ENCODE assay signal across 16 cellular contexts in the genomic region with DNA sequence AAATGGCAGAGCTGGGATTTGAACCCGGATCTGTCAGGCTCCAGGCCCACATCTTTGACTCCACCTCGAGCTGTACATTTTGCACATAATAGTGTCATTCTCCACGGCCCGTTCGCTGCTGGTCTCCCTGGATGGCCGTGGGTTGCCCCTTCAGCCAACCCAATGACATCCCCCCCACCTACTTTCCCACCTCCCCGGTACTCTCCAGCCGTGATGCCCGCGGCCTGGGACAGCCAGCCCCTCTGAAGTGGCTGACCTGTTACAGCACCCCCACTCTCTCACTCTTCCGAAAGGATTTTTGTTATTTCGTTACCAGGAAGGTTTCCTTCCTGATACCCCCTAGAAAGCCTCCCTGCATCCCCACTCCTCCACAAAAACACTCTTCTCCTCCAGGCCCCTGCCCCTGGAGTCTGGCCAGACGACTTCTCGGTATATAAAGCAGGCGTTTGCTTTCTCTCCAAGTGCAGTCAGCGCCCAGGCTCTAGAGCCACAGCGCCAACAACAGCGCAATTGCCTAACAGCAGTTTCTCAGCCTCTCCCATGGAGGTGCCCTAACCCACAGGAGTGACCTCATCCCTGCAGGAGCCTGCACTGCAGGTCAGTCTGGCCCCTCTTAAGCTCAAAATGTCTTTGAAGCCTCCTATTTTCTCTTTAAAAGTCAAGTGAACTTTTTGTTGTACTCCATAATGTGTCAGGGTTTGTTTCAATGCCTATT. TPM values are rescaled to one million over a fixed set of nuclear protein-coding genes. Genes with fewer than 3 reads are reported as not detected.
DNase-seq lines count a peak whose midpoint lies in the region; ATAC-seq and TF ChIP-seq lines count a peak whose summit lies in the region.
"Had no signal": no experiment of that assay in that cellular context is flagged by ENCODE, and none has a peak within 500 bp of the region (broad histone marks: within the 10 kb centered on the region; RNA-seq: fewer than 3 reads in every experiment).

No MANE protein-coding gene starts in this region.

- H3K27ac Mint-ChIP-seq in activated CD8-positive, alpha-beta T cell treated with anti-CD3 and anti-CD28 coated beads, Interleukin-2, amount 10 ng/mL, durations not matched to agents 7 days and 5 days: no peak overlapping the region
- no peak overlapping the region for H3K27ac Mint-ChIP-seq in stimulated activated naive CD8-positive, alpha-beta T cell treated with anti-CD3 and anti-CD28 coated beads, Interleukin-15, amount 100 ng/mL, for 72 hours
- H3K27ac Mint-ChIP-seq: mesothelial cell of epicardium had no signal

- H3K27me3 ChIP-seq in cardiac muscle cell (peaks cover 7% of the 10 kb centered on the region), right atrium auricular region (no peaks in the 10 kb centered on the region), RWPE2 (ENCODE audit: insufficient read depth, poor library complexity, severe bottlenecking) (no peaks in the 10 kb centered on the region)
- H3K27me3 ChIP-seq: ovary had no signal

- H3K4me1 Mint-ChIP-seq in activated CD8-positive, alpha-beta T cell treated with anti-CD3 and anti-CD28 coated beads, Interleukin-2, amount 10 ng/mL, durations not matched to agents 7 days and 5 days (ENCODE audit: low read depth): no peaks in the 10 kb centered on the region
- peaks cover 7% of the 10 kb centered on the region for H3K4me1 Mint-ChIP-seq in stimulated activated naive CD8-positive, alpha-beta T cell treated with anti-CD3 and anti-CD28 coated beads, Interleukin-15, amount 100 ng/mL, for 72 hours
- H3K4me1 Mint-ChIP-seq: mesothelial cell of epicardium had no signal

- H3K36me3 ChIP-seq in cardiac muscle cell (no peaks in the 10 kb centered on the region), right atrium auricular region (no peaks in the 10 kb centered on the region), RWPE2 (ENCODE audit: low read depth) (no peaks in the 10 kb centered on the region)
- H3K36me3 ChIP-seq: ovary had no signal

- no peak overlapping the region for H3K4me3 ChIP-seq in cardiac muscle cell
- H3K4me3 ChIP-seq in right atrium auricular region: no peak overlapping the region
- no peak overlapping the region for H3K4me3 ChIP-seq in RWPE2 (ENCODE audit: severe bottlenecking)
- H3K4me3 ChIP-seq: ovary had no signal

- H3K27me3 Mint-ChIP-seq in activated CD8-positive, alpha-beta T cell treated with anti-CD3 and anti-CD28 coated beads, Interleukin-2, amount 10 ng/mL, durations not matched to agents 7 days and 5 days (ENCODE audit: low read depth): peaks cover 3% of the 10 kb centered on the region
- peaks cover 33% of the 10 kb centered on the region for H3K27me3 Mint-ChIP-seq in stimulated activated naive CD8-positive, alpha-beta T cell treated with anti-CD3 and anti-CD28 coated beads, Interleukin-15, amount 100 ng/mL, for 72 hours

- peak; percentile 22 to 57 for DNase-seq in cardiac muscle cell (ENCODE audit: low read depth in 1 of 2, low spot score in 1 of 2)
- DNase-seq in right atrium auricular region (ENCODE audit: low spot score): no peak
- DNase-seq in RWPE2 (ENCODE audit: low spot score): peak; percentile 19
- peak; percentile 87 for DNase-seq in islet precursor cell
- DNase-seq in stimulated activated CD4-positive, alpha-beta T cell treated with anti-CD3 and anti-CD28 coated beads, Interleukin-4, amount 100 ng/mL, for 1 hour: no peak
- no peak for DNase-seq in NOMO-1 treated with dmso at 0.1 percent for 144 hours (lab: John Stamatoyannopoulos, UW; ENCODE audit: unreplicated experiment)
- no peak for DNase-seq in activated CD8-positive, alpha-beta T cell treated with anti-CD3 and anti-CD28 coated beads, Interleukin-2, amount 10 ng/mL, durations not matched to agents 7 days and 5 days
- DNase-seq in stimulated activated naive CD8-positive, alpha-beta T cell treated with anti-CD3 and anti-CD28 coated beads, Interleukin-15, amount 100 ng/mL, for 72 hours: no peak
- DNase-seq: activated CD4-positive, alpha-beta T cell treated with anti-CD3 and anti-CD28 coated beads for 4 hours; NCI-H446 treated with DMSO at 0.1 percent for 48 hours; ovary; stimulated activated CD4-positive, alpha-beta T cell treated with anti-CD3 and anti-CD28 coated beads, Interleukin-12 subunit alpha, Interleukin-12 subunit beta, amount 100 ng/mL, for 4 hours; T-helper 2 cell had no signal

- H3K36me3 Mint-ChIP-seq in activated CD8-positive, alpha-beta T cell treated with anti-CD3 and anti-CD28 coated beads, Interleukin-2, amount 10 ng/mL, durations not matched to agents 7 days and 5 days (ENCODE audit: low read depth): no peaks in the 10 kb centered on the region
- H3K36me3 Mint-ChIP-seq: mesothelial cell of epicardium had no signal

- POLR2A ChIA-PET in activated CD8-positive, alpha-beta T cell treated with anti-CD3 and anti-CD28 coated beads, Interleukin-2, amount 10 ng/mL, durations not matched to agents 7 days and 5 days (lab: Charles Lee): no interaction called here

- no peaks in the 10 kb centered on the region for H3K9me3 Mint-ChIP-seq in activated CD8-positive, alpha-beta T cell treated with anti-CD3 and anti-CD28 coated beads, Interleukin-2, amount 10 ng/mL, durations not matched to agents 7 days and 5 days (ENCODE audit: insufficient read depth)
- H3K9me3 Mint-ChIP-seq in stimulated activated naive CD8-positive, alpha-beta T cell treated with anti-CD3 and anti-CD28 coated beads, Interleukin-15, amount 100 ng/mL, for 72 hours: no peaks in the 10 kb centered on the region
- H3K9me3 Mint-ChIP-seq: mesothelial cell of epicardium had no signal

- TF ChIP-seq CTCF in cardiac muscle cell (IDR thresholded peaks at IDR 0.05; ENCODE audit: low read depth, low read length): no peak
- TF ChIP-seq CTCF in right atrium auricular region (IDR thresholded peaks at IDR 0.05): no peak
- no peak for TF ChIP-seq CTCF in RWPE2 (IDR thresholded peaks at IDR 0.05; ENCODE audit: poor library complexity, severe bottlenecking)

- H3K4me3 Mint-ChIP-seq in activated CD8-positive, alpha-beta T cell treated with anti-CD3 and anti-CD28 coated beads, Interleukin-2, amount 10 ng/mL, durations not matched to agents 7 days and 5 days: no peak overlapping the region
- H3K4me3 Mint-ChIP-seq in stimulated activated naive CD8-positive, alpha-beta T cell treated with anti-CD3 and anti-CD28 coated beads, Interleukin-15, amount 100 ng/mL, for 72 hours: no peak overlapping the region
- H3K4me3 Mint-ChIP-seq: mesothelial cell of epicardium had no signal

- no peak overlapping the region for H3K27ac ChIP-seq in cardiac muscle cell
- H3K27ac ChIP-seq in right atrium auricular region: no peak overlapping the region
- no peak overlapping the region for H3K27ac ChIP-seq in RWPE2 (ENCODE audit: poor library complexity, severe bottlenecking)
- H3K27ac ChIP-seq: ovary had no signal

- CTCF ChIA-PET in activated CD8-positive, alpha-beta T cell treated with anti-CD3 and anti-CD28 coated beads, Interleukin-2, amount 10 ng/mL, durations not matched to agents 7 days and 5 days (lab: Charles Lee): no interaction called here

- no peaks in the 10 kb centered on the region for H3K9me3 ChIP-seq in cardiac muscle cell (ENCODE audit: low read depth)
- no peaks in the 10 kb centered on the region for H3K9me3 ChIP-seq in right atrium auricular region
- no peaks in the 10 kb centered on the region for H3K9me3 ChIP-seq in RWPE2 (ENCODE audit: severe bottlenecking)
- H3K9me3 ChIP-seq: ovary had no signal

- no peak for ATAC-seq in RWPE2 (ENCODE audit: low read depth)
- no peak for ATAC-seq in activated CD8-positive, alpha-beta T cell treated with anti-CD3 and anti-CD28 coated beads, Interleukin-2, amount 10 ng/mL, durations not matched to agents 7 days and 5 days
- no peak for ATAC-seq in stimulated activated naive CD8-positive, alpha-beta T cell treated with anti-CD3 and anti-CD28 coated beads, Interleukin-15, amount 100 ng/mL, for 72 hours

- H3K4me1 ChIP-seq in cardiac muscle cell (ENCODE audit: low read depth) (no peaks in the 10 kb centered on the region), right atrium auricular region (no peaks in the 10 kb centered on the region), RWPE2 (ENCODE audit: insufficient read depth, poor library complexity, severe bottlenecking) (no peaks in the 10 kb centered on the region)

RNA-seq across cellular contexts. Expression of gene GJB5, which starts 14.5 kb away (rescaled TPM):
- total RNA-seq in cardiac muscle cell (not detected in 2 replicates), right atrium auricular region (not detected)
- polyA plus RNA-seq in cardiac muscle cell: not detected in 2 replicates
- total RNA-seq in activated CD8-positive, alpha-beta T cell treated with anti-CD3 and anti-CD28 coated beads, Interleukin-2, amount 10 ng/mL, durations not matched to agents 7 days and 5 days: not detected
- total RNA-seq: dermis microvascular lymphatic vessel endothelial cell, ovary, temporal lobe had no signal
- polyA plus RNA-seq: ovary had no signal

RNA-seq across cellular contexts. Expression of gene GJB4, which starts 19.2 kb away (rescaled TPM):
- total RNA-seq in cardiac muscle cell: not detected in 2 replicates
- polyA plus RNA-seq in cardiac muscle cell: not detected in 2 replicates
- total RNA-seq in right atrium auricular region: not detected
- not detected for total RNA-seq in activated CD8-positive, alpha-beta T cell treated with anti-CD3 and anti-CD28 coated beads, Interleukin-2, amount 10 ng/mL, durations not matched to agents 7 days and 5 days
- total RNA-seq: dermis microvascular lymphatic vessel endothelial cell, mesothelial cell of epicardium, ovary, temporal lobe had no signal
- polyA plus RNA-seq: ovary had no signal

RNA-seq across cellular contexts. Expression of gene GJB3, which starts 40.7 kb away (rescaled TPM):
- total RNA-seq in cardiac muscle cell (not detected in 2 replicates), right atrium auricular region (under 1 TPM in 1 of 2 donors, not detected in 1; 0.28 TPM)
- polyA plus RNA-seq in cardiac muscle cell: not detected in 2 replicates
- total RNA-seq in activated CD8-positive, alpha-beta T cell treated with anti-CD3 and anti-CD28 coated beads, Interleukin-2, amount 10 ng/mL, durations not matched to agents 7 days and 5 days: not detected
- total RNA-seq: mesothelial cell of epicardium, temporal lobe had no signal
- polyA plus RNA-seq: ovary had no signal

RNA-seq across cellular contexts. Expression of gene GJA4, which starts 52.5 kb away (rescaled TPM):
- total RNA-seq in cardiac muscle cell: 0.07 and 0.42 TPM in 2 replicates
- 0.86 TPM in 1 of 2 replicates, not detected in the other for polyA plus RNA-seq in cardiac muscle cell
- 10 to 100 TPM; 31.6 to 50.9 TPM for total RNA-seq in right atrium auricular region
- not detected for total RNA-seq in activated CD8-positive, alpha-beta T cell treated with anti-CD3 and anti-CD28 coated beads, Interleukin-2, amount 10 ng/mL, durations not matched to agents 7 days and 5 days
- total RNA-seq: mesothelial cell of epicardium had no signal

Comparison
In these comparisons a context has a peak if more than half of its experiments do, and no peak if none do; other contexts are left out.
1. DNase-seq: peak in cardiac muscle cell (2 of 2), RWPE2 (single experiment) and islet precursor cell (single experiment); none in right atrium auricular region (single experiment), stimulated activated CD4-positive, alpha-beta T cell treated with anti-CD3 and anti-CD28 coated beads, Interleukin-4, amount 100 ng/mL, for 1 hour (single experiment), NOMO-1 treated with dmso at 0.1 percent for 144 hours (single experiment), activated CD8-positive, alpha-beta T cell treated with anti-CD3 and anti-CD28 coated beads, Interleukin-2, amount 10 ng/mL, durations not matched to agents 7 days and 5 days (single experiment) and stimulated activated naive CD8-positive, alpha-beta T cell treated with anti-CD3 and anti-CD28 coated beads, Interleukin-15, amount 100 ng/mL, for 72 hours (0 of 2).